8 cellular contexts compared by ENCODE assay signal in the genomic region with DNA sequence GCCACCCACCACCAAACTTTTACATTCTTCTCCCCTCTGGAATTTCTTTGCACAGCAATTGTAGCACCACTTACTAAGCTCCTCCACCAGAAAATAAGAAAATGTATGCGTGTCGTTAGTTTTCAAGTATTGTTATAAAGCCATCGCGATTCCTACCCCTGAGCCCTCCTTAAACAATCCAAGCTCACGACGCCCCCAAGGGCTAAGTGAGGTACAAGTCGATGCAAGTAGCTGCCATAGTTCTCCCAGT. TPM values are rescaled to one million over a fixed set of nuclear protein-coding genes. Genes with fewer than 3 reads are reported as not detected.
DNase-seq lines count a peak whose midpoint lies in the region; ATAC-seq and TF ChIP-seq lines count a peak whose summit lies in the region.

No MANE protein-coding gene starts in this region.

- peak overlapping the region; percentile 97 for H3K27ac Mint-ChIP-seq in WTC11

- H3K4me1 Mint-ChIP-seq in WTC11 = peaks cover 59% of the 10 kb centered on the region

- ATAC-seq in WTC11 = peak; percentile 6; the same call in 1 of the 2 replicates
- ATAC-seq in foreskin keratinocyte = peak; percentile 3
- no peak for ATAC-seq in GM21529 (IDR thresholded peaks at IDR 0.05; ENCODE audit: unreplicated experiment)
- ATAC-seq in HG02852 (IDR thresholded peaks at IDR 0.05; ENCODE audit: unreplicated experiment) = no peak
- ATAC-seq in HG03521 (IDR thresholded peaks at IDR 0.05; ENCODE audit: unreplicated experiment) = no peak

- H3K4me3 ChIP-seq in AG09309 (ENCODE audit: control insufficient read depth, low read depth, low read length) = peak overlapping the region; percentile 64
- H3K4me3 ChIP-seq in HAP-1 = peak overlapping the region; percentile 52
- H3K4me3 ChIP-seq in skeletal muscle cell (ENCODE audit: low read depth, low read length) = peak overlapping the region; percentile 75

- peak; percentile 11 for TF ChIP-seq CTCF in AG09309 (IDR thresholded peaks at IDR 0.05; ENCODE audit: control insufficient read depth, insufficient read depth, low read depth, low read length, missing control alignments)
- no peak for TF ChIP-seq CTCF in WTC11 (IDR thresholded peaks at IDR 0.05)
- no peak for TF ChIP-seq CTCF in foreskin keratinocyte (conservative IDR thresholded peaks at IDR 0.05)

- H3K4me1 ChIP-seq in HAP-1 (peaks cover 31% of the 10 kb centered on the region), foreskin keratinocyte (peaks cover 20% of the 10 kb centered on the region)

- no peaks in the 10 kb centered on the region for H3K36me3 ChIP-seq in HAP-1 (replicated peaks)

- POLR2A ChIA-PET in WTC11 (lab: Charles Lee) = interaction anchor here (2.0 to 5.9 kb wide), 3 partner anchors 11 to 41 kb away, joined by 11 to 46 read pairs (median 12); a partner anchor contains a TSS

- H3K9me3 ChIP-seq in HAP-1 = no peaks in the 10 kb centered on the region

- H3K27me3 Mint-ChIP-seq in WTC11 (ENCODE audit: low read depth) = no peaks in the 10 kb centered on the region

- DNase-seq in AG09309 (ENCODE audit: low read depth) = no peak
- DNase-seq in HAP-1 (ENCODE audit: low spot score in 2 of 2) = peak in 1 of 2 experiments; percentile 46
- peak; percentile 46 for DNase-seq in WTC11 (ENCODE audit: low spot score)
- peak in 1 of 2 donors; percentile 50 for DNase-seq in foreskin keratinocyte
- no peak for DNase-seq in skeletal muscle cell (ENCODE audit: low read depth)

- H3K4me3 Mint-ChIP-seq in WTC11 = peak overlapping the region; percentile 86

- H3K36me3 Mint-ChIP-seq in WTC11 = peaks cover 10% of the 10 kb centered on the region

- CTCF ChIA-PET in WTC11 (lab: Charles Lee) = interaction anchor here (0.6 to 3.5 kb wide), 17 partner anchors 12 to 296 kb away, joined by 3 to 31 read pairs (median 4); a partner anchor contains a TSS

- no peaks in the 10 kb centered on the region for H3K9me3 Mint-ChIP-seq in WTC11

- in situ Hi-C loops in HAP-1 (cut with MboI; ENCODE audit: low sequenced_read_pairs) = no loop called here

- no peaks in the 10 kb centered on the region for H3K27me3 ChIP-seq in HAP-1 (ENCODE audit: low read depth)
- H3K27me3 ChIP-seq in foreskin keratinocyte = peaks cover 28% of the 10 kb centered on the region

- peak overlapping the region; percentile 62 for H3K27ac ChIP-seq in foreskin keratinocyte

TF ChIP-seq in WTC11, 78 proteins besides CTCF, POLR2A, EP300 and RAD21:
- no peak for TF ChIP-seq NFE2L1 (CRISPR knock-in tag; IDR thresholded peaks at IDR 0.05)
- TF ChIP-seq, protein P1, sequence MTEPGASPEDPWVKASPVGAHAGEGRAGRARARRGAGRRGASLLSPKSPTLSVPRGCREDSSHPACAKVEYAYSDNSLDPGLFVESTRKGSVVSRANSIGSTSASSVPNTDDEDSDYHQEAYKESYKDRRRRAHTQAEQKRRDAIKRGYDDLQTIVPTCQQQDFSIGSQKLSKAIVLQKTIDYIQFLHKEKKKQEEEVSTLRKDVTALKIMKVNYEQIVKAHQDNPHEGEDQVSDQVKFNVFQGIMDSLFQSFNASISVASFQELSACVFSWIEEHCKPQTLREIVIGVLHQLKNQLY (CRISPR knock-in tag; IDR thresholded peaks at IDR 0.05) = no peak
- TF ChIP-seq FOXP1 (CRISPR knock-in tag; IDR thresholded peaks at IDR 0.05; ENCODE audit: borderline replicate concordance) = no peak
- no peak for TF ChIP-seq HMGA2 (CRISPR knock-in tag; IDR thresholded peaks at IDR 0.05)
- no peak for TF ChIP-seq ZNF121 (CRISPR knock-in tag; IDR thresholded peaks at IDR 0.05)

RNA-seq across cellular contexts. Expression of a gene that starts 1.3 kb away (rescaled TPM):
- total RNA-seq in WTC11 (2021) = 48.2 to 53.5 TPM (median 50.8 TPM) in 3 replicates
- 7.1 and 8.1 TPM in 2 replicates for total RNA-seq in foreskin keratinocyte
- polyA plus RNA-seq in foreskin keratinocyte = 6.4 and 8.6 TPM in 2 replicates

RNA-seq across cellular contexts. Expression of a gene that starts 14.2 kb away (rescaled TPM):
- total RNA-seq in WTC11 (2021) (7.0 to 8.2 TPM (median 7.6 TPM) in 3 replicates), foreskin keratinocyte (0.95 and 1.0 TPM in 2 replicates)
- 0.93 and 0.94 TPM in 2 replicates for polyA plus RNA-seq in foreskin keratinocyte

RNA-seq across cellular contexts. Expression of a gene that starts 40.8 kb away (rescaled TPM):
- total RNA-seq in WTC11 (2021) (35.5 to 42.2 TPM (median 38.0 TPM) in 3 replicates), foreskin keratinocyte (12.0 and 12.3 TPM in 2 replicates)
- polyA plus RNA-seq in foreskin keratinocyte = 4.3 and 5.5 TPM in 2 replicates

Comparison
In these comparisons a context has a peak if more than half of its experiments do, and no peak if none do; other contexts are left out.
1. ATAC-seq: peak in WTC11 (single experiment) and foreskin keratinocyte (single experiment); none in GM21529 (single experiment), HG02852 (single experiment) and HG03521 (single experiment).
2. Peak in every context shown above with its lines, with median percentiles within 50 percentile points of each other: H3K4me3 ChIP-seq.